28 cellular contexts compared by ENCODE assay signal in genomic region chr22:46469701-46470100, GRCh38.
"Had no signal": no experiment of that assay in that cellular context is flagged by ENCODE, and none has a peak within 500 bp of the region (broad histone marks: within the 10 kb centered on the region; RNA-seq: fewer than 3 reads in every experiment).

No MANE protein-coding gene starts in this region.

- H3K4me3 ChIP-seq: adrenal gland, body of pancreas, cardiac muscle cell, coronary artery, dorsolateral prefrontal cortex, gastrocnemius medialis, skin epidermis had no signal

- DNase-seq: activated CD4-positive, alpha-beta T cell treated with anti-CD3 and anti-CD28 coated beads for 4 hours; activated CD4-positive, alpha-beta T cell treated with anti-CD3 and anti-CD28 coated beads, Interleukin-2, amount 50 U/mL, for 48 hours; activated CD8-positive, alpha-beta memory T cell treated with anti-CD3 and anti-CD28 coated beads, Interleukin-2, amount 50 U/mL, for 4 hours; activated effector memory CD4-positive, alpha-beta T cell treated with anti-CD3 and anti-CD28 coated beads, Interleukin-2, amount 50 U/mL, for 16 hours; activated naive CD4-positive, alpha-beta T cell treated with anti-CD3 and anti-CD28 coated beads for 36 hours; activated naive CD8-positive, alpha-beta T cell treated with anti-CD3 and anti-CD28 coated beads for 36 hours; activated T-cell treated with anti-CD3 and anti-CD28 coated beads, Interleukin-2, amount 50 U/mL, for 1 hour; adrenal gland; aorta; dorsolateral prefrontal cortex; effector memory CD4-positive, alpha-beta T cell; erythroblast; gastrocnemius medialis; glutamatergic neuron; islet precursor cell; left cardiac atrium; left ventricle myocardium superior; stimulated activated CD4-positive, alpha-beta T cell treated with anti-CD3 and anti-CD28 coated beads, Interleukin-12 subunit alpha, Interleukin-12 subunit beta, amount 100 ng/mL, for 4 hours; stimulated activated CD4-positive, alpha-beta T cell treated with anti-CD3 and anti-CD28 coated beads, Interleukin-4, amount 100 ng/mL, for 1 hour; substantia nigra had no signal

- H3K36me3 ChIP-seq: adrenal gland, cardiac muscle cell, gastrocnemius medialis had no signal

- ATAC-seq: body of pancreas; gastrocnemius medialis; left cardiac atrium; left ventricle myocardium superior; sciatic nerve; stimulated activated effector memory CD8-positive, alpha-beta T cell treated with anti-CD3 and anti-CD28 coated beads, Interleukin-12 subunit alpha, Interleukin-12 subunit beta, amount 100 ng/mL, for 72 hours had no signal

- H3K27ac ChIP-seq: adrenal gland, body of pancreas, cardiac muscle cell, coronary artery, dorsolateral prefrontal cortex, gastrocnemius medialis, skin epidermis, VCaP had no signal

- H3K9me3 ChIP-seq: adrenal gland, body of pancreas, gastrocnemius medialis had no signal

- FAIRE-seq: TTC549 had no signal

- H3K27me3 ChIP-seq: body of pancreas, cardiac muscle cell had no signal

- H3K4me1 ChIP-seq: adrenal gland, body of pancreas, gastrocnemius medialis had no signal
